Comparison of ENCODE assay signal across 29 cellular contexts in genomic region chr2:38502107-38502506, GRCh38.
"Had no signal": no experiment of that assay in that cellular context is flagged by ENCODE, and none has a peak within 500 bp of the region (broad histone marks: within the 10 kb centered on the region; RNA-seq: fewer than 3 reads in every experiment).

No MANE protein-coding gene starts in this region.

- H3K36me3 Mint-ChIP-seq: stimulated activated effector memory CD8-positive, alpha-beta T cell treated with anti-CD3 and anti-CD28 coated beads, Interleukin-12 subunit alpha, Interleukin-12 subunit beta, amount 100 ng/mL, for 72 hours had no signal

- H3K36me3 ChIP-seq: stomach, suprapubic skin, thoracic aorta, thyroid gland, tibial artery, tibial nerve, transverse colon, upper lobe of left lung, upper lobe of right lung, uterus, vagina had no signal

- H3K27me3 ChIP-seq: stomach, suprapubic skin, testis, thyroid gland, tibial artery, tibial nerve, transverse colon, upper lobe of left lung, upper lobe of right lung, uterus, vagina had no signal

- FAIRE-seq: urothelium cell line had no signal

- H3K27me3 Mint-ChIP-seq: stimulated activated memory B cell treated with anti-CD40 and anti-IgM and Interleukin-4, amounts not matched to agents 10 μg/mL and 1 μg/mL and 100 μg/mL, for 72 hours; stimulated activated naive CD8-positive, alpha-beta T cell treated with anti-CD3 and anti-CD28 coated beads, Interleukin-15, amount 100 ng/mL, for 72 hours had no signal

- H3K4me1 ChIP-seq: upper lobe of left lung, upper lobe of right lung had no signal

- DNase-seq: stimulated activated CD4-positive, alpha-beta T cell treated with anti-CD3 and anti-CD28 coated beads, Interleukin-2, amount 100 ng/mL, for 48 hours; stimulated activated CD4-positive, alpha-beta T cell treated with anti-CD3 and anti-CD28 coated beads, Interleukin-4, amount 100 ng/mL, for 1 hour; stimulated activated CD4-positive, alpha-beta T cell treated with anti-CD3 and anti-CD28 coated beads, Interleukin-4, amount 100 ng/mL, for 24 hours; stimulated activated CD4-positive, alpha-beta T cell treated with anti-CD3 and anti-CD28 coated beads, Interleukin-4, amount 100 ng/mL, for 4 hours; stimulated activated CD8-positive, alpha-beta memory T cell treated with anti-CD3 and anti-CD28 coated beads, Interleukin-4, amount 100 ng/mL, for 48 hours; stimulated activated naive B cell treated with anti-CD40 and anti-IgM and Interleukin-4, amounts not matched to agents 10 μg/mL and 1 μg/mL and 100 μg/mL, for 72 hours; stimulated activated naive CD4-positive, alpha-beta T cell; stimulated activated naive CD4-positive, alpha-beta T cell treated with Interleukin-2 at 50 U/mL for 16 hours; stimulated activated naive CD8-positive, alpha-beta T cell treated with anti-CD3 and anti-CD28 coated beads, Interleukin-15, amount 100 ng/mL, for 72 hours; stimulated activated naive CD8-positive, alpha-beta T cell treated with anti-CD3 and anti-CD28 coated beads, Interleukin-15, Interleukin-2, amounts not matched to agents 100 U/mL and 50 U/mL, for 24 hours; stomach; substantia nigra; testis; thyroid gland; tibial artery; transverse colon; trophoblast cell; upper lobe of left lung; upper lobe of right lung; uterus had no signal

- H3K27ac Mint-ChIP-seq: stimulated activated effector memory CD8-positive, alpha-beta T cell treated with anti-CD3 and anti-CD28 coated beads, Interleukin-12 subunit alpha, Interleukin-12 subunit beta, amount 100 ng/mL, for 72 hours; stimulated activated memory B cell treated with anti-CD40 and anti-IgM and Interleukin-4, amounts not matched to agents 10 μg/mL and 1 μg/mL and 100 μg/mL, for 72 hours; stimulated activated naive B cell treated with anti-CD40 and anti-IgM and Interleukin-4, amounts not matched to agents 10 μg/mL and 1 μg/mL and 100 μg/mL, for 72 hours; stimulated activated naive CD8-positive, alpha-beta T cell treated with anti-CD3 and anti-CD28 coated beads, Interleukin-15, amount 100 ng/mL, for 72 hours; stimulated activated naive CD8-positive, alpha-beta T cell treated with anti-CD3 and anti-CD28 coated beads, Interleukin-15, Interleukin-2, amounts not matched to agents 100 ng/mL and 50 ng/mL, for 24 hours; type B pancreatic cell had no signal

- H3K4me3 ChIP-seq: stomach, suprapubic skin, testis, thoracic aorta, thyroid gland, tibial artery, tibial nerve, transverse colon, upper lobe of left lung, upper lobe of right lung, uterus, vagina had no signal

- H3K27ac ChIP-seq: stomach, suprapubic skin, testis, thoracic aorta, thyroid gland, tibial artery, tibial nerve, transverse colon, upper lobe of left lung, upper lobe of right lung, uterus, vagina had no signal

- ATAC-seq: stimulated activated effector memory CD8-positive, alpha-beta T cell treated with anti-CD3 and anti-CD28 coated beads, Interleukin-12 subunit alpha, Interleukin-12 subunit beta, amount 100 ng/mL, for 72 hours; stimulated activated memory B cell treated with anti-CD40 and anti-IgM and Interleukin-4, amounts not matched to agents 10 μg/mL and 1 μg/mL and 100 μg/mL, for 72 hours; stimulated activated naive B cell treated with anti-CD40 and anti-IgM and Interleukin-4, amounts not matched to agents 10 μg/mL and 1 μg/mL and 100 μg/mL, for 72 hours; stimulated activated naive CD8-positive, alpha-beta T cell treated with anti-CD3 and anti-CD28 coated beads, Interleukin-15, amount 100 ng/mL, for 72 hours; stimulated activated naive CD8-positive, alpha-beta T cell treated with anti-CD3 and anti-CD28 coated beads, Interleukin-15, Interleukin-2, amounts not matched to agents 100 U/mL and 50 U/mL, for 24 hours; upper lobe of right lung had no signal

- H3K9me3 ChIP-seq: suprapubic skin, testis, thyroid gland, upper lobe of right lung, vagina had no signal

- H3K4me3 Mint-ChIP-seq: stimulated activated effector memory CD8-positive, alpha-beta T cell treated with anti-CD3 and anti-CD28 coated beads, Interleukin-12 subunit alpha, Interleukin-12 subunit beta, amount 100 ng/mL, for 72 hours; stimulated activated memory B cell treated with anti-CD40 and anti-IgM and Interleukin-4, amounts not matched to agents 10 μg/mL and 1 μg/mL and 100 μg/mL, for 72 hours; stimulated activated naive B cell treated with anti-CD40 and anti-IgM and Interleukin-4, amounts not matched to agents 10 μg/mL and 1 μg/mL and 100 μg/mL, for 72 hours; stimulated activated naive CD8-positive, alpha-beta T cell treated with anti-CD3 and anti-CD28 coated beads, Interleukin-15, amount 100 ng/mL, for 72 hours; stimulated activated naive CD8-positive, alpha-beta T cell treated with anti-CD3 and anti-CD28 coated beads, Interleukin-15, Interleukin-2, amounts not matched to agents 100 ng/mL and 50 ng/mL, for 24 hours; type B pancreatic cell had no signal
